Comparison of ENCODE assay signal across 8 cellular contexts in genomic region chr19:42069619-42070293, GRCh38. TPM values are rescaled to one million over a fixed set of nuclear protein-coding genes. Genes with fewer than 3 reads are reported as not detected.
DNase-seq lines count a peak whose midpoint lies in the region; ATAC-seq lines count a peak whose summit lies in the region.

Gene GRIK5, minus strand, starts transcription at chr19:42070206. Its CDS starts 4,436 bp downstream, at chr19:42065770.

- H3K36me3 ChIP-seq in muscle layer of colon (ENCODE audit: insufficient read depth, low read length) (peaks cover 5% of the 10 kb centered on the region), urinary bladder (ENCODE audit: insufficient read depth) (no peaks in the 10 kb centered on the region)

- H3K27ac ChIP-seq in muscle layer of colon (ENCODE audit: low read depth, low read length) (peak within 1 kb of the TSS; percentile 79), urinary bladder (ENCODE audit: low read depth) (no peak within 1 kb of the TSS)

- DNase-seq in activated naive CD4-positive, alpha-beta T cell treated with anti-CD3 and anti-CD28 coated beads, Interleukin-2, amount 50 U/mL, for 72 hours (ENCODE audit: low spot score in 2 of 2), result no peak
- DNase-seq in activated naive CD4-positive, alpha-beta T cell (lab: John Stamatoyannopoulos, UW), result no peak
- DNase-seq in ecto neural progenitor cell (ENCODE audit: low spot score) (peak; percentile 73), activated gamma-delta T cell treated with Interleukin-2 at 50 U/mL for 16 hours (no peak), DMS114 treated with DMSO at 0.1 percent for 48 hours (lab: John Stamatoyannopoulos, UW; ENCODE audit: unreplicated experiment) (no peak), NCI-H748 (lab: John Stamatoyannopoulos, UW; ENCODE audit: unreplicated experiment) (no peak)

- ATAC-seq in activated naive CD4-positive, alpha-beta T cell treated with anti-CD3 and anti-CD28 coated beads, Interleukin-2, amount 50 U/mL, for 72 hours, result peak; percentile 14 to 19

- H3K9me3 ChIP-seq in muscle layer of colon (ENCODE audit: low read length), result no peaks in the 10 kb centered on the region

- H3K9me3 Mint-ChIP-seq in activated naive CD4-positive, alpha-beta T cell treated with anti-CD3 and anti-CD28 coated beads, Interleukin-2, amount 50 U/mL, for 72 hours, result no peaks in the 10 kb centered on the region

- H3K4me3 ChIP-seq in muscle layer of colon (ENCODE audit: low read depth in 1 of 2, low read length in 2 of 2) (peak within 1 kb of the TSS; percentile 61 to 66), urinary bladder (ENCODE audit: low read depth, low read length) (peak within 1 kb of the TSS; percentile 21)

- peak within 1 kb of the TSS in 1 of 2 donors; percentile 7 for H3K27ac Mint-ChIP-seq in activated naive CD4-positive, alpha-beta T cell treated with anti-CD3 and anti-CD28 coated beads, Interleukin-2, amount 50 U/mL, for 72 hours

- peak within 1 kb of the TSS; percentile 49 for H3K9ac ChIP-seq in muscle layer of colon (ENCODE audit: low read length)

- H3K36me3 Mint-ChIP-seq in activated naive CD4-positive, alpha-beta T cell treated with anti-CD3 and anti-CD28 coated beads, Interleukin-2, amount 50 U/mL, for 72 hours, result no peaks in the 10 kb centered on the region

- peaks cover 0 to 4% of the 10 kb centered on the region in 2 donors for H3K27me3 ChIP-seq in muscle layer of colon (ENCODE audit: control insufficient read depth in 1 of 2, insufficient read depth in 2 of 2, low read length in 2 of 2)

- 8% methylated on average over 28 of the region's 28 CpGs for WGBS in urinary bladder

- H3K4me1 ChIP-seq in muscle layer of colon (ENCODE audit: insufficient read depth, low read length) (peaks cover 22% of the 10 kb centered on the region), urinary bladder (ENCODE audit: insufficient read depth) (no peaks in the 10 kb centered on the region)

RNA-seq across cellular contexts. Expression of gene GRIK5, which starts in this region (rescaled TPM):
- total RNA-seq in activated naive CD4-positive, alpha-beta T cell treated with anti-CD3 and anti-CD28 coated beads, Interleukin-2, amount 50 U/mL, for 72 hours, result 1 to 10 TPM; 3.5 to 4.0 TPM
- total RNA-seq in urinary bladder, result 2.5 TPM
- 8.6 TPM for polyA plus RNA-seq in urinary bladder
